ENCODE assay signal across 12 cellular contexts in genomic region chr2:232394431-232394830, GRCh38. TPM values are rescaled to one million over a fixed set of nuclear protein-coding genes. Genes with fewer than 3 reads are reported as not detected.
"Had no signal": no experiment of that assay in that cellular context is flagged by ENCODE, and none has a peak within 500 bp of the region (broad histone marks: within the 10 kb centered on the region; RNA-seq: fewer than 3 reads in every experiment).

No MANE protein-coding gene starts in this region.

RNA-seq across cellular contexts. Expression of gene ALPG, which starts 12.2 kb away (rescaled TPM):
- total RNA-seq: stomach, subcutaneous adipose tissue, suprapubic skin, temporal lobe, thoracic aorta, thyroid gland, tibial nerve, transverse colon, ureter, urinary bladder, uterus, vagina had no signal
- polyA plus RNA-seq: stomach, urinary bladder had no signal

RNA-seq across cellular contexts. Expression of gene ALPP, which starts 15.9 kb away (rescaled TPM):
- total RNA-seq: stomach, subcutaneous adipose tissue, suprapubic skin, temporal lobe, thoracic aorta, thyroid gland, tibial nerve, transverse colon, ureter, urinary bladder, vagina had no signal
- polyA plus RNA-seq: stomach, urinary bladder had no signal
